8 cellular contexts compared by ENCODE assay signal in genomic region chr13:80363890-80364503, GRCh38. TPM values are rescaled to one million over a fixed set of nuclear protein-coding genes. Genes with fewer than 3 reads are reported as not detected.
A peak's percentile ranks its signal among the peaks of the same experiment; 100 is the strongest.
DNase-seq lines count a peak whose midpoint lies in the region; ATAC-seq and TF ChIP-seq lines count a peak whose summit lies in the region.

No MANE protein-coding gene starts in this region.

- no TSS peak for BruUV-seq in A673 (replicated peaks; lab: Mats Ljungman, UMichigan)

- H3K4me3 ChIP-seq in A673 (ENCODE audit: low read depth, low read length, poor library complexity, severe bottlenecking) = no peak overlapping the region
- no peak overlapping the region for H3K4me3 ChIP-seq in RWPE2 (ENCODE audit: severe bottlenecking)
- H3K4me3 ChIP-seq in spleen = peak overlapping the region in 1 of 8 donors; percentile 13

- CTCF ChIA-PET in A673 (lab: Charles Lee) = no interaction called here

- intact Hi-C loops in A673 (cut with micrococcal nuclease; ENCODE audit: unreplicated experiment) = loop anchor here (2.0 to 10.0 kb wide), 4 partner anchors 73 to 819 kb away; no protein-coding TSS in a partner anchor
- intact Hi-C loops in spleen (cut with DNase I; ENCODE audit: low total_unique reads) = loop anchor here (10.0 kb wide), 1 partner anchor 589 kb away; no protein-coding TSS in a partner anchor
- intact Hi-C loops in sciatic nerve (cut with DNase I) = loop anchor here (10.0 kb wide), 1 partner anchor 809 kb away; no protein-coding TSS in a partner anchor

- ATAC-seq in RWPE2 (ENCODE audit: low read depth) (no peak), sciatic nerve (no peak)

- peaks cover 45% of the 10 kb centered on the region for H3K4me1 ChIP-seq in A673 (ENCODE audit: insufficient read depth, low read length, poor library complexity, severe bottlenecking)
- peaks cover 12% of the 10 kb centered on the region for H3K4me1 ChIP-seq in RWPE2 (ENCODE audit: insufficient read depth, poor library complexity, severe bottlenecking)
- peaks cover 0 to 50% (median 27%) of the 10 kb centered on the region in 6 donors for H3K4me1 ChIP-seq in spleen

- H3K27ac ChIP-seq in A673 (ENCODE audit: low read depth, low read length, poor library complexity, severe bottlenecking) = no peak overlapping the region
- no peak overlapping the region for H3K27ac ChIP-seq in RWPE2 (ENCODE audit: poor library complexity, severe bottlenecking)
- no peak overlapping the region for H3K27ac ChIP-seq in spleen

- DNase-seq in A673 (ENCODE audit: low spot score) (peak; percentile 58), GM20000 (ENCODE audit: low spot score) (no peak), RWPE2 (ENCODE audit: low spot score) (no peak), fibroblast of peridontal ligament (ENCODE audit: extremely low read depth) (peak; percentile 74), spleen (no peak), activated T-cell treated with anti-CD3 and anti-CD28 coated beads for 4 hours (no peak), sciatic nerve (ENCODE audit: low spot score) (no peak)
- no peak for DNase-seq in stimulated activated CD4-positive, alpha-beta T cell treated with anti-CD3 and anti-CD28 coated beads, Interleukin-4, amount 100 ng/mL, for 24 hours

- 0 to 4% (median 2%) methylated on average over 3 of the region's 3 CpGs for WGBS in spleen, 5 donors

- no peaks in the 10 kb centered on the region for H3K9me3 ChIP-seq in A673 (ENCODE audit: low read depth, low read length, poor library complexity, severe bottlenecking)
- H3K9me3 ChIP-seq in RWPE2 (ENCODE audit: severe bottlenecking) = no peaks in the 10 kb centered on the region
- H3K9me3 ChIP-seq in spleen = no peaks in the 10 kb centered on the region

- H3K27me3 ChIP-seq in A673 (replicated peaks; ENCODE audit: insufficient read depth, low read depth, low read length, poor library complexity) (no peaks in the 10 kb centered on the region), RWPE2 (ENCODE audit: insufficient read depth, poor library complexity, severe bottlenecking) (no peaks in the 10 kb centered on the region), spleen (replicated peaks in 1 of 7) (no peaks in the 10 kb centered on the region)

- no peaks in the 10 kb centered on the region for H3K36me3 ChIP-seq in A673 (ENCODE audit: insufficient read depth, low read length, poor library complexity, severe bottlenecking)
- H3K36me3 ChIP-seq in RWPE2 (ENCODE audit: low read depth) = no peaks in the 10 kb centered on the region
- no peaks in the 10 kb centered on the region for H3K36me3 ChIP-seq in spleen

- TF ChIP-seq CTCF in A673 (conservative IDR thresholded peaks at IDR 0.05; ENCODE audit: low read depth, low read length) (peak; percentile 88), GM20000 (IDR thresholded peaks at IDR 0.05; ENCODE audit: extremely low read depth, missing control alignments) (peak; percentile 23), RWPE2 (IDR thresholded peaks at IDR 0.05; ENCODE audit: poor library complexity, severe bottlenecking) (peak; percentile 81), spleen (IDR thresholded peaks at IDR 0.05 in 8 of 11, conservative IDR thresholded peaks at IDR 0.05 in 3 of 11) (peak; percentile 35 to 81 (median 68))

- POLR2A ChIA-PET in A673 (lab: Charles Lee; ENCODE audit: low non-redundant PET) = no interaction called here

- no peak for TF ChIP-seq POLR2A in spleen (IDR thresholded peaks at IDR 0.05)

RNA-seq across cellular contexts. Expression of gene SPRY2, which starts 23.1 kb away (rescaled TPM):
- total RNA-seq in A673 (2021) (9.2 and 10.3 TPM in 2 replicates), spleen (10 to 100 TPM; 29.5 to 63.9 (median 46.6) TPM), sciatic nerve (78.3 TPM)
- polyA plus RNA-seq in spleen = 10 to 100 TPM in 1 of 3 donors, 1 to 10 TPM in 2; 8.5 to 13.9 (median 9.2) TPM

Comparison
In these comparisons a context has a peak if more than half of its experiments do, and no peak if none do; other contexts are left out.
1. DNase-seq: peak in A673 (single experiment) and fibroblast of peridontal ligament (single experiment); none in GM20000 (single experiment), RWPE2 (single experiment), spleen (single experiment), stimulated activated CD4-positive, alpha-beta T cell treated with anti-CD3 and anti-CD28 coated beads, Interleukin-4, amount 100 ng/mL, for 24 hours (single experiment), activated T-cell treated with anti-CD3 and anti-CD28 coated beads for 4 hours (single experiment) and sciatic nerve (single experiment).
2. CTCF ChIP-seq: peak in every context shown above with its lines; median percentile 88 in A673; 81 in RWPE2; 68 in spleen; 23 in GM20000.